Comparison of ENCODE assay signal across 8 cellular contexts in genomic region chr1:35637401-35637809, GRCh38. TPM values are rescaled to one million over a fixed set of nuclear protein-coding genes. Genes with fewer than 3 reads are reported as not detected.
DNase-seq lines count a peak whose midpoint lies in the region; ATAC-seq, FAIRE-seq and TF ChIP-seq lines count a peak whose summit lies in the region.

No MANE protein-coding gene starts in this region.

- H3K9me3 ChIP-seq in endocrine pancreas (ENCODE audit: control insufficient read depth, low read length): no peaks in the 10 kb centered on the region
- no peaks in the 10 kb centered on the region for H3K9me3 ChIP-seq in pancreas

- peaks cover 24% of the 10 kb centered on the region for H3K4me1 ChIP-seq in ACC112 (ENCODE audit: control insufficient read depth, insufficient read depth, low read length, unreplicated experiment)
- H3K4me1 ChIP-seq in endocrine pancreas (ENCODE audit: control insufficient read depth, insufficient read depth, low read length): peaks cover 11% of the 10 kb centered on the region
- H3K4me1 ChIP-seq in pancreas: peaks cover 9 to 33% (median 31%) of the 10 kb centered on the region in 3 donors

- no peak for FAIRE-seq in pancreas (lab: Jason Lieb, UNC)

- no peak overlapping the region for H2AFZ ChIP-seq in ACC112 (ENCODE audit: low read length, unreplicated experiment)

- peak overlapping the region; percentile 73 for H3K4me3 ChIP-seq in ACC112 (ENCODE audit: low read depth, low read length)
- peak overlapping the region; percentile 57 for H3K4me3 ChIP-seq in GM12865 (ENCODE audit: low read depth, low read length)
- H3K4me3 ChIP-seq in endocrine pancreas (ENCODE audit: control insufficient read depth, insufficient read depth, low read length): peak overlapping the region; percentile 90
- peak overlapping the region in 2 of 4 donors; percentile 7 for H3K4me3 ChIP-seq in pancreas

- H3K27ac ChIP-seq in ACC112 (ENCODE audit: low read depth, low read length) (peak overlapping the region; percentile 86), pancreas (peak overlapping the region; percentile 4 to 72 (median 50))

- no peak overlapping the region for H3K9ac ChIP-seq in endocrine pancreas (ENCODE audit: control insufficient read depth, insufficient read depth, low read length)

- H3K27me3 ChIP-seq in ACC112 (ENCODE audit: insufficient read depth, low read length) (no peaks in the 10 kb centered on the region), endocrine pancreas (ENCODE audit: control insufficient read depth, insufficient read depth, low read length) (no peaks in the 10 kb centered on the region), pancreas (no peaks in the 10 kb centered on the region)

- TF ChIP-seq CTCF in GM12865 (IDR thresholded peaks at IDR 0.05; ENCODE audit: insufficient read depth, low read depth, low read length, missing control alignments) (no peak), pancreas (IDR thresholded peaks at IDR 0.05) (no peak)

- peak in 2 of 4 donors; percentile 29 for ATAC-seq in pancreas
- no peak for ATAC-seq in HG03457 (IDR thresholded peaks at IDR 0.05; ENCODE audit: unreplicated experiment)
- no peak for ATAC-seq in GM18868 (IDR thresholded peaks at IDR 0.05; ENCODE audit: unreplicated experiment)

- H3K79me2 ChIP-seq in ACC112 (ENCODE audit: control insufficient read depth, insufficient read depth, low read length, unreplicated experiment): peaks cover 83% of the 10 kb centered on the region

- intact Hi-C loops in pancreas (cut with DNase I): no loop called here

- H3K36me3 ChIP-seq in ACC112 (ENCODE audit: insufficient read depth, low read length) (peaks cover 29% of the 10 kb centered on the region), endocrine pancreas (ENCODE audit: control insufficient read depth, insufficient read depth, low read length) (peaks cover 8% of the 10 kb centered on the region), pancreas (peaks cover 0 to 21% (median 3%) of the 10 kb centered on the region in 3 donors)

- DNase-seq in GM12865 (ENCODE audit: low read depth): peak; percentile 34
- DNase-seq in RKO (ENCODE audit: low spot score): peak; percentile 54
- no peak for DNase-seq in pancreas
- no peak for DNase-seq in effector CD8-positive, alpha-beta T cell (lab: John Stamatoyannopoulos, UW)

- WGBS in pancreas, 2 donors: 0% methylated on average over 1 of the region's 1 CpG

RNA-seq across cellular contexts. Expression of gene PSMB2, which starts 3.9 kb away (rescaled TPM):
- total RNA-seq in pancreas: 10 to 100 TPM; 13.2 to 24.2 (median 21.0) TPM
- polyA plus RNA-seq in pancreas: 10 to 100 TPM; 13.7 to 23.8 TPM

Comparison
In these comparisons a context has a peak if more than half of its experiments do, and no peak if none do; other contexts are left out.
1. DNase-seq: peak in GM12865 (single experiment) and RKO (single experiment); none in pancreas (0 of 6) and effector CD8-positive, alpha-beta T cell (single experiment).